ENCODE assay signal across 8 cellular contexts in the genomic region with DNA sequence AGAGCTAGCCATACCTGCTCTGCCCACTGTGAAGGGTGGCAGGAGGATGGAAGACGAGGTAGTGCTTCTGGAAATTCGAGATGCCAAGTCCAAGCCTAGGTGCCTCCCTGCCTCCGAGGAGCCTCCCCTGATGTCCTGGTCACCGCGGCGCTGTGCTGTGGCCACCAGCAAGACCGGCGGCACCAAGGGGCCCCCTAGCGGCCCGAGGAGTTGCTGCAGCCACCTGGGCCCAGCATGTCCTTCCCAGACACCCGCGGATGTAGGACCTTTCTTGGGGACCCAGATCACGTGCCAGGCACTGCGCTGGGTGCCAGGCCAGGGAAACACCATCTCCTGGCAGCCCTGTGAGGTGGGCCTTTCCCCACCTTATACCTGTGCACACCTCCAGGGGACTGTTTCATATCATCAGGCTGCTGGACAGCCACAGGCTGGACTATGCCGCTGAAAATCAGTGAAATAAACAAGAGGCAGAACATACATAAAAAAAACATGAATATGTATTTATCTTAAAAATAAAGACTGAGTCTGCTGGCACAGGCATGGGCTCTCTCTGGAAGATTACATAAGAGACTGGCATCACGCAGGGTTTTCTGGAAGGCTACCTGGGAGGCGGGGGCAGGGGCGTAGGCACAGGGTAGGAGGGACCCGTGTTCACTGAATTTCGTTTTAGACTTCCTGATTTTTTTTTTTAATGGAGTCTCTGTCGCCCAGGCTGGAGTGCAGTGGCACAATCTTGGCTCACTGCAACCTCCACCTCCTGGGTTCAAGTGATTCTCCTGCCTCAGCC. TPM values are rescaled to one million over a fixed set of nuclear protein-coding genes. Genes with fewer than 3 reads are reported as not detected.
DNase-seq lines count a peak whose midpoint lies in the region; ATAC-seq and TF ChIP-seq lines count a peak whose summit lies in the region.

No MANE protein-coding gene starts in this region.

- peak; percentile 99 for TF ChIP-seq CTCF in WI38 (IDR thresholded peaks at IDR 0.05; ENCODE audit: low read depth, low read length)
- TF ChIP-seq CTCF in breast epithelium (IDR thresholded peaks at IDR 0.05): peak; percentile 88 to 98 (median 95)

- H3K9me3 ChIP-seq in breast epithelium: no peaks in the 10 kb centered on the region

- intact Hi-C loops in breast epithelium (cut with DNase I; ENCODE audit: low total_unique reads): no loop called here

- no peaks in the 10 kb centered on the region for H3K36me3 ChIP-seq in breast epithelium

- H3K4me3 ChIP-seq in WI38 (ENCODE audit: low read depth, low read length) (no peak overlapping the region), breast epithelium (no peak overlapping the region)

- DNase-seq in ELF-1 (ENCODE audit: low read depth, low spot score): peak; percentile 91
- DNase-seq in NCI-H2171 (lab: John Stamatoyannopoulos, UW): peak; percentile 36
- peak; percentile 75 to 86 for DNase-seq in breast epithelium (ENCODE audit: low spot score in 2 of 2)
- peak; percentile 90 for DNase-seq in islet precursor cell
- DNase-seq in stimulated activated CD4-positive, alpha-beta T cell treated with anti-CD3 and anti-CD28 coated beads, Interleukin-1b, Interleukin-23, amount 100 ng/mL, for 24 hours (ENCODE audit: low read depth in 4 of 4, low spot score in 1 of 4): peak in 3 of 4 experiments; percentile 32 to 54 (median 40)

- ATAC-seq in HG02678 (IDR thresholded peaks at IDR 0.05; ENCODE audit: unreplicated experiment) (peak; percentile 64), GM21717 (IDR thresholded peaks at IDR 0.05; ENCODE audit: unreplicated experiment) (no peak)

- H3K27ac ChIP-seq in breast epithelium: no peak overlapping the region

- no peaks in the 10 kb centered on the region for H3K4me1 ChIP-seq in breast epithelium

- H3K27me3 ChIP-seq in breast epithelium: no peaks in the 10 kb centered on the region

- TF ChIP-seq POLR2A in breast epithelium (IDR thresholded peaks at IDR 0.05): no peak

RNA-seq across cellular contexts. Expression of a gene that starts 15.9 kb away (rescaled TPM):
- total RNA-seq in breast epithelium: 1 to 10 TPM; 1.3 to 4.6 (median 2.3) TPM

RNA-seq across cellular contexts. Expression of a gene that starts 25.0 kb away (rescaled TPM):
- total RNA-seq in breast epithelium: 1 to 10 TPM; 1.3 to 8.3 (median 4.3) TPM

RNA-seq across cellular contexts. Expression of a gene that starts 55.1 kb away (rescaled TPM):
- total RNA-seq in breast epithelium: 1 to 10 TPM; 1.6 to 5.2 (median 2.6) TPM

Comparison
In these comparisons a context has a peak if more than half of its experiments do, and no peak if none do; other contexts are left out.
1. DNase-seq: peak in every context shown above with its lines; median percentile 91 in ELF-1; 90 in islet precursor cell; 80 in breast epithelium; 40 in stimulated activated CD4-positive, alpha-beta T cell treated with anti-CD3 and anti-CD28 coated beads, Interleukin-1b, Interleukin-23, amount 100 ng/mL, for 24 hours; 36 in NCI-H2171.